Comparison of ENCODE assay signal across 23 cellular contexts in genomic region chr20:36339646-36340592, GRCh38. TPM values are rescaled to one million over a fixed set of nuclear protein-coding genes. Genes with fewer than 3 reads are reported as not detected.
DNase-seq lines count a peak whose midpoint lies in the region; ATAC-seq, FAIRE-seq and TF ChIP-seq lines count a peak whose summit lies in the region.
"Had no signal": no experiment of that assay in that cellular context is flagged by ENCODE, and none has a peak within 500 bp of the region (broad histone marks: within the 10 kb centered on the region; RNA-seq: fewer than 3 reads in every experiment).

No MANE protein-coding gene starts in this region.

- no peak overlapping the region for H3K4me3 ChIP-seq in HepG2 (replicated peaks in 1 of 3; ENCODE audit: insufficient read depth in 1 of 3, low read depth in 2 of 3, low read length in 3 of 3)
- no peak overlapping the region for H3K4me3 ChIP-seq in right lobe of liver
- no peak overlapping the region for H3K4me3 ChIP-seq in HUES48 (ENCODE audit: low read depth, low read length)
- H3K4me3 ChIP-seq: cardiac muscle cell had no signal

- no peak overlapping the region for H3K4me3 Mint-ChIP-seq in glutamatergic neuron (ENCODE audit: unreplicated experiment)
- H3K4me3 Mint-ChIP-seq: CD4-positive, alpha-beta T cell; naive thymus-derived CD4-positive, alpha-beta T cell; stimulated activated effector memory CD8-positive, alpha-beta T cell treated with anti-CD3 and anti-CD28 coated beads, Interleukin-12 subunit alpha, Interleukin-12 subunit beta, amount 100 ng/mL, for 72 hours; T-helper 2 cell treated with Interferon-gamma antibody and Interleukin-4, amounts not matched to agents 5 μg/mL and 100 μg/mL, for 36 hours had no signal

- no peaks in the 10 kb centered on the region for H3K36me3 ChIP-seq in HepG2 (replicated peaks in 1 of 2; ENCODE audit: control insufficient read depth in 1 of 2, insufficient read depth in 2 of 2, low read length in 2 of 2)
- no peaks in the 10 kb centered on the region for H3K36me3 ChIP-seq in right lobe of liver
- no peaks in the 10 kb centered on the region for H3K36me3 ChIP-seq in HUES48 (ENCODE audit: control insufficient read depth, insufficient read depth, low read length)
- H3K36me3 ChIP-seq: cardiac muscle cell had no signal

- H3K27ac ChIP-seq in HepG2 (ENCODE audit: extremely low read length, insufficient read depth, low read length) (no peak overlapping the region), right lobe of liver (no peak overlapping the region), HUES48 (ENCODE audit: low read depth, low read length) (peak overlapping the region; percentile 32)
- H3K27ac ChIP-seq: cardiac muscle cell, RWPE1 had no signal

- H2AFZ ChIP-seq in HepG2 (ENCODE audit: low read length): no peak overlapping the region

- peaks cover 11% of the 10 kb centered on the region for H3K4me1 Mint-ChIP-seq in glutamatergic neuron (ENCODE audit: low read depth, unreplicated experiment)
- H3K4me1 Mint-ChIP-seq: naive thymus-derived CD4-positive, alpha-beta T cell; stimulated activated effector memory CD8-positive, alpha-beta T cell treated with anti-CD3 and anti-CD28 coated beads, Interleukin-12 subunit alpha, Interleukin-12 subunit beta, amount 100 ng/mL, for 72 hours had no signal

- CTCF ChIA-PET in HepG2 (lab: Yijun Ruan, JAX; ENCODE audit: low intra/inter-chr PET ratio, low total read pairs): no interaction called here

- peaks cover 1% of the 10 kb centered on the region for H3K27me3 Mint-ChIP-seq in glutamatergic neuron (ENCODE audit: unreplicated experiment)

- no peak for DNase-seq in HepG2 (ENCODE audit: low spot score)
- no peak for DNase-seq in right lobe of liver
- peak; percentile 12 for DNase-seq in glutamatergic neuron
- DNase-seq in stimulated activated naive CD8-positive, alpha-beta T cell treated with anti-CD3 and anti-CD28 coated beads, Interleukin-15, Interleukin-2, amounts not matched to agents 100 U/mL and 50 U/mL, for 24 hours: peak; percentile 68
- DNase-seq in NCI-H446 (lab: John Stamatoyannopoulos, UW): no peak
- DNase-seq in GM03348 (ENCODE audit: low spot score): no peak
- DNase-seq: amygdala; CD4-positive, alpha-beta T cell; DMS 273 treated with DMSO at 0.1 percent for 48 hours; Kasumi-1; naive thymus-derived CD4-positive, alpha-beta T cell; NCI-H1048; NCI-H187 treated with DMSO at 0.1 percent for 48 hours; NCI-H748 treated with DMSO at 0.1 percent for 48 hours had no signal

- no TSS peak for BruUV-seq in HepG2 (replicated peaks; lab: Mats Ljungman, UMichigan)

- ATAC-seq in HepG2 (no peak), right lobe of liver (no peak), GM21526 (IDR thresholded peaks at IDR 0.05; ENCODE audit: low FRiP score, unreplicated experiment) (no peak)
- ATAC-seq in stimulated activated naive CD8-positive, alpha-beta T cell treated with anti-CD3 and anti-CD28 coated beads, Interleukin-15, Interleukin-2, amounts not matched to agents 100 U/mL and 50 U/mL, for 24 hours: peak; percentile 76
- ATAC-seq: left lobe of liver; naive thymus-derived CD4-positive, alpha-beta T cell; right cardiac atrium; SK-N-SH treated with all-trans-retinoic acid at 6 μM for 48 hours; stimulated activated effector memory CD8-positive, alpha-beta T cell treated with anti-CD3 and anti-CD28 coated beads, Interleukin-12 subunit alpha, Interleukin-12 subunit beta, amount 100 ng/mL, for 72 hours had no signal

- H3K27me3 ChIP-seq in HepG2 (ENCODE audit: control insufficient read depth in 1 of 2, insufficient read depth in 2 of 2, low read length in 2 of 2) (peaks cover 4 to 44% of the 10 kb centered on the region in 2 experiments; a peak in 3 of 5 replicates), right lobe of liver (no peaks in the 10 kb centered on the region), HUES48 (ENCODE audit: control insufficient read depth, insufficient read depth, low read length) (0 out of 2 replicates have a peak, but pooled peaks cover 2% of the 10 kb centered on the region)
- H3K27me3 ChIP-seq: cardiac muscle cell had no signal

- H3K9me3 Mint-ChIP-seq in glutamatergic neuron (ENCODE audit: unreplicated experiment): peaks cover 1% of the 10 kb centered on the region
- H3K9me3 Mint-ChIP-seq: CD4-positive, alpha-beta T cell; naive thymus-derived CD4-positive, alpha-beta T cell; stimulated activated effector memory CD8-positive, alpha-beta T cell treated with anti-CD3 and anti-CD28 coated beads, Interleukin-12 subunit alpha, Interleukin-12 subunit beta, amount 100 ng/mL, for 72 hours; T-helper 2 cell treated with Interferon-gamma antibody and Interleukin-4, amounts not matched to agents 5 μg/mL and 100 μg/mL, for 36 hours had no signal

- TF ChIP-seq POLR2A in HepG2 (IDR thresholded peaks at IDR 0.05; ENCODE audit: insufficient read depth in 1 of 2, low read depth in 2 of 2, low read length in 2 of 2) (no peak), right lobe of liver (IDR thresholded peaks at IDR 0.05) (no peak)

- in situ Hi-C loops in HepG2 (cut with HindIII; ENCODE audit: extremely low pct_ligation_motif_present, low pct_unique_long_range_greater_than_20kb): loop anchor here (10.0 kb wide), 1 partner anchor 55 kb away; no protein-coding TSS in a partner anchor

- H3K79me2 ChIP-seq in HepG2 (ENCODE audit: insufficient read depth, low read length): no peaks in the 10 kb centered on the region

- POLR2A ChIA-PET in HepG2 (lab: Yijun Ruan, JAX): no interaction called here

- peaks cover 14% of the 10 kb centered on the region; the same call in 1 of the 2 replicates for H4K20me1 ChIP-seq in HepG2 (ENCODE audit: insufficient read depth, low read length)

- no peak overlapping the region for H3K27ac Mint-ChIP-seq in glutamatergic neuron (ENCODE audit: unreplicated experiment)
- H3K27ac Mint-ChIP-seq: CD4-positive, alpha-beta T cell; naive thymus-derived CD4-positive, alpha-beta T cell; stimulated activated effector memory CD8-positive, alpha-beta T cell treated with anti-CD3 and anti-CD28 coated beads, Interleukin-12 subunit alpha, Interleukin-12 subunit beta, amount 100 ng/mL, for 72 hours; T-helper 2 cell treated with Interferon-gamma antibody and Interleukin-4, amounts not matched to agents 5 μg/mL and 100 μg/mL, for 36 hours had no signal

- H3K9me3 ChIP-seq in HepG2 (ENCODE audit: low read length) (no peaks in the 10 kb centered on the region), right lobe of liver (no peaks in the 10 kb centered on the region), HUES48 (ENCODE audit: control insufficient read depth, insufficient read depth, low read length) (no peaks in the 10 kb centered on the region)

- no peaks in the 10 kb centered on the region for H3K4me1 ChIP-seq in HepG2 (ENCODE audit: insufficient read depth, low read length)
- H3K4me1 ChIP-seq in right lobe of liver: no peaks in the 10 kb centered on the region
- H3K4me1 ChIP-seq in HUES48 (ENCODE audit: control insufficient read depth, insufficient read depth, low read length): peaks cover 12% of the 10 kb centered on the region

- 19% methylated on average over 24 of the region's 24 CpGs for whole genome bisulfite sequencing in HepG2 (ENCODE audit: low lambda C conversion rate)
- 45% methylated on average over 4 of the region's 24 CpGs for WGBS in right lobe of liver (ENCODE audit: insufficient coverage, low coverage, low lambda C conversion rate, missing lambda C conversion rate)

- H3K9ac ChIP-seq in HepG2 (ENCODE audit: insufficient read depth, low read depth, low read length) (no peak overlapping the region), HUES48 (ENCODE audit: low read depth, low read length) (no peak overlapping the region)

- no peak for FAIRE-seq in HepG2 (lab: Jason Lieb, UNC)

- no peak for TF ChIP-seq EP300 in HepG2 (IDR thresholded peaks at IDR 0.05; ENCODE audit: low read depth in 2 of 2, low read length in 2 of 2)
- TF ChIP-seq EP300 in HepG2 (CRISPR knock-in tag; IDR thresholded peaks at IDR 0.05; ENCODE audit: borderline replicate concordance): no peak

- TF ChIP-seq RAD21 in HepG2 (CRISPR knock-in tag; IDR thresholded peaks at IDR 0.05): no peak

- TF ChIP-seq CTCF in HepG2 (CRISPR knock-in tag; IDR thresholded peaks at IDR 0.05) (no peak), right lobe of liver (IDR thresholded peaks at IDR 0.05) (no peak), glutamatergic neuron (IDR thresholded peaks at IDR 0.05; ENCODE audit: partially characterized antibody, unreplicated experiment) (no peak)

- intact Hi-C loops in HepG2 (cut with micrococcal nuclease; ENCODE audit: unreplicated experiment): no loop called here
- intact Hi-C loops in right lobe of liver (cut with DNase I): no loop called here

- H3K4me2 ChIP-seq in HepG2 (ENCODE audit: low read depth, low read length): no peak overlapping the region

- no peaks in the 10 kb centered on the region for H3K36me3 Mint-ChIP-seq in glutamatergic neuron (ENCODE audit: unreplicated experiment)
- H3K36me3 Mint-ChIP-seq: naive thymus-derived CD4-positive, alpha-beta T cell; stimulated activated effector memory CD8-positive, alpha-beta T cell treated with anti-CD3 and anti-CD28 coated beads, Interleukin-12 subunit alpha, Interleukin-12 subunit beta, amount 100 ng/mL, for 72 hours had no signal

RNA-seq across cellular contexts. Expression of gene DLGAP4, which starts 33.8 kb away (rescaled TPM):
- total RNA-seq in HepG2 (2016; rRNA removed; fragmentation: Illumina TruSeq; extraction: Trizol) (13.3 and 15.2 TPM in 2 replicates), right lobe of liver (10 to 100 TPM; 15.5 to 35.1 (median 23.2) TPM), glutamatergic neuron (ENCODE audit: unreplicated experiment) (199 TPM)
- total RNA-seq in HepG2 (2016; cell fraction: cytosol; rRNA removed; fragmentation: Illumina TruSeq; extraction: Trizol; ENCODE audit: low read depth): 17.7 and 20.1 TPM in 2 replicates
- 10.7 and 12.5 TPM in 2 replicates for total RNA-seq in HepG2 (2016; cell fraction: insoluble cytoplasmic fraction; rRNA removed; fragmentation: Illumina TruSeq; extraction: Trizol)
- 30.2 and 36.1 TPM in 2 replicates for total RNA-seq in HepG2 (2016; cell fraction: membrane; rRNA removed; fragmentation: Illumina TruSeq; extraction: Trizol)
- 14.3 and 17.6 TPM in 2 replicates for total RNA-seq in HepG2 (2016; cell fraction: nucleus; rRNA removed; fragmentation: Illumina TruSeq; extraction: Trizol)
- 26.7 and 33.5 TPM in 2 replicates for polyA plus RNA-seq in HepG2 (2011; rRNA removed)
- polyA plus RNA-seq in HepG2 (2011; cell fraction: cytosol; rRNA removed): 18.9 and 28.9 TPM in 2 replicates
- polyA plus RNA-seq in HepG2 (2011; cell fraction: nucleus; rRNA removed): 81.3 and 93.4 TPM in 2 replicates
- polyA plus RNA-seq in HepG2 (2012): 33.2 and 39.1 TPM in 2 replicates
- 42.6 and 57.9 TPM in 2 replicates for polyA plus RNA-seq in HepG2 (2016; cell fraction: cytosol; fragmentation: Illumina TruSeq; extraction: Trizol; ENCODE audit: low read depth)
- 32.0 and 44.7 TPM in 2 replicates for polyA plus RNA-seq in HepG2 (2016; cell fraction: insoluble cytoplasmic fraction; fragmentation: Illumina TruSeq; extraction: Trizol; ENCODE audit: low read depth)
- polyA plus RNA-seq in HepG2 (2016; cell fraction: membrane; fragmentation: Illumina TruSeq; extraction: Trizol; ENCODE audit: low read depth): 45.4 and 49.0 TPM in 2 replicates
- 63.9 and 68.5 TPM in 2 replicates for polyA plus RNA-seq in HepG2 (2016; cell fraction: nucleus; fragmentation: Illumina TruSeq; extraction: Trizol; ENCODE audit: insufficient read depth, low read depth)
- 15.9 and 38.7 TPM in 2 replicates for polyA minus RNA-seq in HepG2 (2011; rRNA and poly(A)+ RNA removed; ENCODE audit: low replicate concordance)
- polyA minus RNA-seq in HepG2 (2011; cell fraction: cytosol; rRNA and poly(A)+ RNA removed): 33.7 and 42.9 TPM in 2 replicates
- polyA minus RNA-seq in HepG2 (2011; cell fraction: nucleus; rRNA and poly(A)+ RNA removed): 29.9 and 33.6 TPM in 2 replicates

Comparison
In these comparisons a context has a peak if more than half of its experiments do, and no peak if none do; other contexts are left out.
1. DNase-seq: peak in glutamatergic neuron (single experiment) and stimulated activated naive CD8-positive, alpha-beta T cell treated with anti-CD3 and anti-CD28 coated beads, Interleukin-15, Interleukin-2, amounts not matched to agents 100 U/mL and 50 U/mL, for 24 hours (single experiment); none in HepG2 (single experiment), right lobe of liver (0 of 3), NCI-H446 (0 of 2) and GM03348 (single experiment).